9 cellular contexts compared by ENCODE assay signal in genomic region chr6:162177733-162178132, GRCh38.
DNase-seq lines count a peak whose midpoint lies in the region; TF ChIP-seq lines count a peak whose summit lies in the region.
"Had no signal": no experiment of that assay in that cellular context is flagged by ENCODE, and none has a peak within 500 bp of the region (broad histone marks: within the 10 kb centered on the region; RNA-seq: fewer than 3 reads in every experiment).

No MANE protein-coding gene starts in this region.

- H3K36me3 ChIP-seq in adrenal gland (replicated peaks in 1 of 2) = no peaks in the 10 kb centered on the region
- H3K36me3 ChIP-seq: sigmoid colon had no signal

- 19 to 40% (median 30%) methylated on average over 4 of the region's 4 CpGs for WGBS in adrenal gland, 4 donors

- H3K27ac ChIP-seq in adrenal gland = no peak overlapping the region
- H3K27ac ChIP-seq: sigmoid colon had no signal

- DNase-seq in NCI-H1105 treated with DMSO at 0.1 percent for 48 hours (lab: John Stamatoyannopoulos, UW) (peak; percentile 97), adrenal gland (peak in 5 of 7 donors; percentile 15 to 62 (median 29)), hippocampal formation (lab: John Stamatoyannopoulos, UW) (peak; percentile 33 to 69), superior temporal gyrus (ENCODE audit: extremely low spot score) (peak; percentile 78), NK-92 (lab: John Stamatoyannopoulos, UW; ENCODE audit: unreplicated experiment) (no peak), H4 (ENCODE audit: low spot score) (no peak)
- no peak for DNase-seq in stimulated activated CD4-positive, alpha-beta T cell treated with anti-CD3 and anti-CD28 coated beads, Interleukin-2, amount 100 ng/mL, for 48 hours
- DNase-seq: activated T-cell treated with anti-CD3 and anti-CD28 coated beads, Interleukin-2, amount 50 U/mL, for 72 hours; sigmoid colon had no signal

- H3K9me3 ChIP-seq in adrenal gland (replicated peaks in 1 of 3) = no peaks in the 10 kb centered on the region
- H3K9me3 ChIP-seq: sigmoid colon had no signal

- peak; percentile 7 to 36 (median 26) for TF ChIP-seq CTCF in adrenal gland (IDR thresholded peaks at IDR 0.05)

- intact Hi-C loops in adrenal gland (cut with DNase I) = no loop called here

- no peak for TF ChIP-seq POLR2A in adrenal gland (IDR thresholded peaks at IDR 0.05)

- no peaks in the 10 kb centered on the region for H3K4me1 ChIP-seq in adrenal gland (replicated peaks in 1 of 2)
- H3K4me1 ChIP-seq: sigmoid colon had no signal

- H3K27me3 ChIP-seq in adrenal gland = no peaks in the 10 kb centered on the region
- H3K27me3 ChIP-seq: sigmoid colon had no signal

- no peak overlapping the region for H3K4me3 ChIP-seq in adrenal gland
- H3K4me3 ChIP-seq: sigmoid colon had no signal

Comparison
In these comparisons a context has a peak if more than half of its experiments do, and no peak if none do; other contexts are left out.
1. DNase-seq: peak in NCI-H1105 treated with DMSO at 0.1 percent for 48 hours (single experiment), adrenal gland (5 of 7), hippocampal formation (2 of 2) and superior temporal gyrus (single experiment); none in stimulated activated CD4-positive, alpha-beta T cell treated with anti-CD3 and anti-CD28 coated beads, Interleukin-2, amount 100 ng/mL, for 48 hours (0 of 2), NK-92 (single experiment) and H4 (single experiment).